Comparison of ENCODE assay signal across 8 cellular contexts in the genomic region with DNA sequence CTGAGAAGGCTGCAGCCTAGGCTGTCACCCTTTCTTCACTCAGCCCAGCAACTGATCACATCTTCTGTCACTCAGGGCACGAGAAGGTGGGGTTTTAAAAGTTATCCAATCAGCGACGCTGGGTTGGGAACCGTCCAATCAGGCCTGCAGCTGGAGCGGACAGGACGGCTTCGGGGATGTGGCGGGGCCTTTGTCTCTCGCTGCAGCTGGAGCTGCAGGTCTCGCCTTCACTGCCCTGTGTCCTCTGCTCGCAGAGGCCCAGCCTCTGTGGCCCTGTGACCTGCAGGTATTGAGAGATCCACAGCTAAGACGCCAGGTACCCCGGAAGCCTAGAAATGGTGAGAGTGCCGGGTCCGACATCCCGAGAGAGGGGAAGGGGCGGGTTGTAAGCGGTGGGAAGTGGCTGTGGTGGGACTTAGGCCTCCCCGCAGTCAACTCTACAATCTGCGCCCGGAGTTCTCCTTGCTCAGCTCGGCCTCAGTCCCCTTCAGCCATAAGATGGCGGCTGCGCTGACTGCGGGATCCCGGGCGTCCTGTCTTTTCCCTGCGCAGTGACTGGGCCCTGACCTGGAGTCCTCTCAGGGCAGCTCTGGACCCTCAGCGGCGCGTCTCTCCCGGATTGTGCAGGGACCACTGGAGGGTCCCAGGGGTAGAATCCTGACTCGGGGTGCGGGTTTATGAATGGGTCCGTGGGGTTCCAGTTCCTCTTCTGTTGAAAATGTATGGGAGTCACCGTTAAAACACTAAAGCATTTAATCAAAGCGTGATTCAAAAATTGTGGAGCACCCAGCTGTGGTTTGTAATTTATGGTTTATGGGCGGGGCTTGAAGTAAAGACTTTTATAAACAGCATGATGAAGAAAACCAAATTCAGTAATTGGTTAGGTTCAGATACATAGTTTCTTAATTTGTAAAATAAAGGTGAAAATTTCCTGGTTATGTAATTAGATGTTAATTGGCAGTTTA. TPM values are rescaled to one million over a fixed set of nuclear protein-coding genes. Genes with fewer than 3 reads are reported as not detected.
DNase-seq lines count a peak whose midpoint lies in the region; ATAC-seq, FAIRE-seq and TF ChIP-seq lines count a peak whose summit lies in the region.

Gene ZNF714 (plus strand): TSS at position 193 of the 965 bp plus-strand sequence. CDS start 16,066 bp downstream, outside the sequence.

- H2AFZ ChIP-seq in H1 (ENCODE audit: low read length) (0 out of 2 replicates have a peak within 1 kb of the TSS, but pooled peaks have one; percentile 89), mesenchymal stem cell (ENCODE audit: low read depth, low read length) (peak within 1 kb of the TSS; percentile 32)

- H4K91ac ChIP-seq in H1 (replicated peaks; ENCODE audit: insufficient read length, low read length) (no peak within 1 kb of the TSS), mesenchymal stem cell (ENCODE audit: low read length) (peak within 1 kb of the TSS; percentile 28)

- POLR2A ChIA-PET in H1 (lab: Charles Lee; ENCODE audit: partially characterized antibody) = interaction anchor here (0.6 to 3.1 kb wide), 23 partner anchors 9 to 473 kb away, joined by 3 to 14 read pairs (median 3); partner anchors contain the start of genes ZNF430, ZNF431, ZNF738 and ZNF85

- H2AK5ac ChIP-seq in H1 (ENCODE audit: low read depth, low read length) = no peak within 1 kb of the TSS
- no peak within 1 kb of the TSS for H2AK5ac ChIP-seq in mesenchymal stem cell (ENCODE audit: low read length, severe bottlenecking)

- no peak for TF ChIP-seq CTCF in H1 (IDR thresholded peaks at IDR 0.05; ENCODE audit: control extremely low read depth in 1 of 3, insufficient read depth in 1 of 3, low read depth in 1 of 3, low read length in 3 of 3)

- H3K9me3 ChIP-seq in H1 (ENCODE audit: insufficient read depth in 2 of 2, low read depth in 1 of 2, low read length in 1 of 2) (no peaks in the 10 kb centered on the region), mesenchymal stem cell (ENCODE audit: control insufficient read depth, low read length) (peaks cover 7% of the 10 kb centered on the region)

- H4K8ac ChIP-seq in H1 (ENCODE audit: extremely low read depth, insufficient read depth, low read length) (peak within 1 kb of the TSS; percentile 71; the same call in 1 of the 2 replicates), mesenchymal stem cell (ENCODE audit: low read length) (no peak within 1 kb of the TSS)

- H3K27ac ChIP-seq in H1 (ENCODE audit: low read depth, low read length) (peak within 1 kb of the TSS; percentile 86), mesenchymal stem cell (ENCODE audit: low read length, poor library complexity, severe bottlenecking) (peak within 1 kb of the TSS; percentile 76)

- no peaks in the 10 kb centered on the region for H3K23me2 ChIP-seq in H1 (ENCODE audit: low read depth, low read length)

- H3K56ac ChIP-seq in H1 (replicated peaks; ENCODE audit: insufficient read length, low read depth, low read length) = peak within 1 kb of the TSS; percentile 59

- H4K20me1 ChIP-seq in H1 (replicated peaks in 1 of 2; ENCODE audit: control insufficient read depth in 1 of 2, insufficient read depth in 2 of 2, low read length in 2 of 2) = no peaks in the 10 kb centered on the region

- no peak within 1 kb of the TSS for H2BK12ac ChIP-seq in H1 (ENCODE audit: low read depth, low read length)
- no peak within 1 kb of the TSS for H2BK12ac ChIP-seq in mesenchymal stem cell (ENCODE audit: low read length in 2 of 2)

- no peak for TF ChIP-seq RAD21 in H1 (IDR thresholded peaks at IDR 0.05 in 1 of 2, conservative IDR thresholded peaks at IDR 0.05 in 1 of 2; ENCODE audit: low read depth in 2 of 2, low read length in 2 of 2)

- H3K18ac ChIP-seq in H1 (ENCODE audit: extremely low read depth, low read length) = peak within 1 kb of the TSS; percentile 75
- H3K18ac ChIP-seq in mesenchymal stem cell (ENCODE audit: low read depth in 1 of 2, low read length in 2 of 2) = peak within 1 kb of the TSS; percentile 6 to 34

- no peaks in the 10 kb centered on the region for H3K27me3 ChIP-seq in H1 (replicated peaks in 1 of 4; ENCODE audit: control insufficient read depth in 3 of 4, extremely low read depth in 1 of 4, insufficient read depth in 3 of 4, low read length in 3 of 4)
- no peaks in the 10 kb centered on the region for H3K27me3 ChIP-seq in mesenchymal stem cell (ENCODE audit: control insufficient read depth in 1 of 2, insufficient read depth in 1 of 2, low read length in 2 of 2)

- H2BK20ac ChIP-seq in H1 (ENCODE audit: low read length) = no peak within 1 kb of the TSS

- H2BK120ac ChIP-seq in H1 (replicated peaks; ENCODE audit: low read depth, low read length) (no peak within 1 kb of the TSS), mesenchymal stem cell (ENCODE audit: low read depth, low read length) (peak within 1 kb of the TSS; percentile 15)

- DNase-seq in AG20443 (ENCODE audit: low spot score) (peak; percentile 92), NCI-H774 (lab: John Stamatoyannopoulos, UW) (peak; percentile 94), H1 (ENCODE audit: low read depth in 1 of 2, low spot score in 2 of 2) (peak; percentile 86 to 91), mesenchymal stem cell (peak; percentile 96)
- peak; percentile 38 to 65 for DNase-seq in activated CD8-positive, alpha-beta memory T cell treated with anti-CD3 and anti-CD28 coated beads for 1 hour (ENCODE audit: extremely low read depth in 1 of 2, low read depth in 1 of 2)
- DNase-seq in stimulated activated CD8-positive, alpha-beta memory T cell treated with anti-CD3 and anti-CD28 coated beads, Interleukin-12 subunit alpha, Interleukin-12 subunit beta, amount 100 ng/mL, for 24 hours (ENCODE audit: extremely low read depth) = peak; percentile 58

- CTCF ChIA-PET in H1 (lab: Charles Lee; ENCODE audit: partially characterized antibody) = no interaction called here

- H2BK15ac ChIP-seq in H1 (ENCODE audit: low read length) = no peak within 1 kb of the TSS
- H2BK15ac ChIP-seq in mesenchymal stem cell (ENCODE audit: low read depth, poor library complexity, severe bottlenecking) = no peak within 1 kb of the TSS

- TF ChIP-seq POLR2A in GM19193 (IDR thresholded peaks at IDR 0.05; ENCODE audit: extremely low read depth, insufficient read depth, insufficient read length) (peak; percentile 80), H1 (IDR thresholded peaks at IDR 0.05; ENCODE audit: control extremely low read depth in 1 of 2, low read depth in 2 of 2, low read length in 2 of 2) (peak; percentile 96 to 97)

- H2BK5ac ChIP-seq in H1 (ENCODE audit: low read depth, low read length) (peak within 1 kb of the TSS; percentile 91), mesenchymal stem cell (ENCODE audit: low read depth, low read length, poor library complexity, severe bottlenecking) (no peak within 1 kb of the TSS)

- peak within 1 kb of the TSS; percentile 73 for H4K5ac ChIP-seq in H1 (ENCODE audit: insufficient read length, low read depth, low read length)

- H3K14ac ChIP-seq in H1 (ENCODE audit: insufficient read length) = no peak within 1 kb of the TSS
- no peak within 1 kb of the TSS for H3K14ac ChIP-seq in mesenchymal stem cell (ENCODE audit: low read length in 2 of 2)

- 2% methylated on average over 38 of the region's 38 CpGs; no CpG with 5 or more reads in 1 of the 2 experiments for WGBS in H1 (ENCODE audit: extremely low coverage in 1 of 2, insufficient coverage in 1 of 2, insufficient read length in 1 of 2, insufficient replicate concordance in 2 of 2, low coverage in 1 of 2, low lambda C conversion rate in 2 of 2, missing lambda C conversion rate in 1 of 2), 2 experiments
- 0% methylated on average over 36 of the region's 38 CpGs for WGBS in mesenchymal stem cell

- H3K4me1 ChIP-seq in H1 (replicated peaks in 1 of 4; ENCODE audit: control insufficient read depth in 3 of 4, insufficient read depth in 4 of 4, low read length in 3 of 4) (peaks cover 0 to 2% (median under 1%) of the 10 kb centered on the region in 4 experiments; a peak in 3 of 7 replicates), mesenchymal stem cell (ENCODE audit: control insufficient read depth, insufficient read depth, low read depth, low read length) (peaks cover 3% of the 10 kb centered on the region)

- peak; percentile 98 for FAIRE-seq in H1 (lab: Jason Lieb, UNC)

- H3K4me2 ChIP-seq in H1 (ENCODE audit: insufficient read depth in 1 of 2, low read depth in 2 of 2, low read length in 2 of 2) = peak within 1 kb of the TSS; percentile 6 to 62
- peak within 1 kb of the TSS; percentile 68 for H3K4me2 ChIP-seq in mesenchymal stem cell (ENCODE audit: low read length, poor library complexity, severe bottlenecking)

- H3K4me3 ChIP-seq in H1 (ENCODE audit: extremely low read depth in 1 of 4, insufficient read depth in 2 of 4, low read depth in 3 of 4, low read length in 4 of 4) (peak within 1 kb of the TSS; percentile 83 to 97 (median 87)), mesenchymal stem cell (ENCODE audit: insufficient read depth in 1 of 2, low read depth in 1 of 2, low read length in 2 of 2) (peak within 1 kb of the TSS; percentile 73 to 85)

- 0 out of 2 replicates have a peak, but pooled peaks cover 2% of the 10 kb centered on the region for H3K79me1 ChIP-seq in H1 (ENCODE audit: low read depth, low read length)
- H3K79me1 ChIP-seq in mesenchymal stem cell (replicated peaks; ENCODE audit: low read length, poor library complexity, severe bottlenecking) = peaks cover 6% of the 10 kb centered on the region

- H3K4ac ChIP-seq in H1 (replicated peaks; ENCODE audit: insufficient read length, low read depth, low read length) (no peak within 1 kb of the TSS), mesenchymal stem cell (ENCODE audit: low read depth in 1 of 2, low read length in 2 of 2) (peak within 1 kb of the TSS in 1 of 2 experiments; percentile 19)

- H3K36me3 ChIP-seq in H1 (ENCODE audit: control insufficient read depth in 2 of 4, insufficient read depth in 4 of 4, low read length in 3 of 4) (peaks cover 0 to 35% (median 9%) of the 10 kb centered on the region in 4 experiments; a peak in 7 of 8 replicates), mesenchymal stem cell (ENCODE audit: control insufficient read depth in 1 of 2, insufficient read depth in 2 of 2, low read depth in 1 of 2, low read length in 2 of 2) (peaks cover 4 to 23% of the 10 kb centered on the region in 2 experiments)

- no peak for TF ChIP-seq EP300 in H1 (IDR thresholded peaks at IDR 0.05; ENCODE audit: borderline replicate concordance in 1 of 2, low read depth in 2 of 2, low read length in 2 of 2)

- peaks cover 0 to 48% of the 10 kb centered on the region in 2 experiments; a peak in 2 of 4 replicates for H3K79me2 ChIP-seq in H1 (ENCODE audit: control insufficient read depth in 1 of 2, insufficient read depth in 2 of 2, low read length in 2 of 2)

- ATAC-seq in HG03439 (IDR thresholded peaks at IDR 0.05; ENCODE audit: unreplicated experiment) = peak; percentile 95

- H3K23ac ChIP-seq in H1 (ENCODE audit: insufficient read length) (no peak within 1 kb of the TSS), mesenchymal stem cell (ENCODE audit: low read length in 2 of 2) (no peak within 1 kb of the TSS)

- H3K9ac ChIP-seq in H1 (replicated peaks in 1 of 4; ENCODE audit: extremely low read depth in 1 of 4, low read depth in 3 of 4, low read length in 3 of 4) (peak within 1 kb of the TSS; percentile 59 to 93 (median 82)), mesenchymal stem cell (ENCODE audit: low read length) (peak within 1 kb of the TSS; percentile 86)

RNA-seq across cellular contexts. Expression of gene ZNF714, which starts in this region (rescaled TPM):
- total RNA-seq in H1 (2021; fragmentation: NEBNext Ultra II Directional; extraction: Animal tissue kit (Norgen Biotek cat#: 25700)) = 71.8 and 74.2 TPM in 2 replicates
- 12.0 and 16.4 TPM in 2 replicates for polyA plus RNA-seq in H1 (2011; rRNA removed)
- 17.9 TPM for polyA plus RNA-seq in H1 (2011; cell fraction: cytosol; rRNA removed)
- polyA plus RNA-seq in H1 (2011; cell fraction: nucleus; rRNA removed) = 25.8 TPM
- 22.2 to 40.3 TPM (median 26.6 TPM) in 4 replicates for polyA plus RNA-seq in H1 (2012, experiment 1 of 2)
- 8.6 TPM for polyA plus RNA-seq in H1 (2012, experiment 2 of 2)
- polyA plus RNA-seq in H1 (2013, experiment 1 of 2) = 64.1 TPM
- polyA plus RNA-seq in H1 (2013, experiment 2 of 2) = 58.3 TPM
- 58.2 and 84.7 TPM in 2 replicates for polyA minus RNA-seq in H1 (2011; rRNA and poly(A)+ RNA removed)
- 58.8 TPM for polyA minus RNA-seq in H1 (2011; cell fraction: cytosol; rRNA and poly(A)+ RNA removed)
- 202 TPM for polyA minus RNA-seq in H1 (2011; cell fraction: nucleus; rRNA and poly(A)+ RNA removed)
- polyA plus RNA-seq in mesenchymal stem cell (2013, experiment 1 of 2) = 8.3 TPM
- 8.1 TPM for polyA plus RNA-seq in mesenchymal stem cell (2013, experiment 2 of 2)

Comparison
In these comparisons a context has a peak if more than half of its experiments do, and no peak if none do; other contexts are left out.
1. Peak in every context shown above with its lines: DNase-seq, ATAC-seq, H3K4me3 ChIP-seq and H3K27ac ChIP-seq.